ENCODE assay signal across 1 cellular context in the genomic region with DNA sequence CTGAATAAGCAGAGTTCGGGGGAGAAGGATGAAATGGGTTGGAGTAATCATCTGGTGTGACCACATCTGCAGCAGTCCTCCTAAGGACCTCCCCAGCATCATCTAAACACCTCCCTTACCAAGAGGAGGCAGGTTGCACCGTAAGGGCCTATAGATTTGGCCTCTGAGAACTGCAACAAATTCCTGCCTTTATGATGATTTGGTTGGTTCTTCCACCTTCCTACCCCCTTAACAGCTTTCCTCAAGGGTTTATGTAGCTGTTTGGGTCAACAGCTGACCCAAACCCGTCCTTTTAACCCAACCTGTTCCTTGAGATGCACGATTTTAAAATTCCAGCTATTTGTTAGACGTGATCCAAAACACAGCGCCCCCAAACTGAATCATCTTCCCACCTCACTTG.
TF ChIP-seq lines count a peak whose summit lies in the region.

No MANE protein-coding gene starts in this region.

TF ChIP-seq in IMR-90, 13 proteins besides CTCF, POLR2A, EP300 and RAD21:
- TF ChIP-seq MXI1 (IDR thresholded peaks at IDR 0.05; ENCODE audit: borderline replicate concordance, low read depth, low read length) (no peak), RFX5 (IDR thresholded peaks at IDR 0.05; ENCODE audit: low read depth, low read length) (no peak), MAZ (IDR thresholded peaks at IDR 0.05; ENCODE audit: borderline replicate concordance, low read depth, low read length) (no peak)
TF ChIP-seq in IMR-90: peak in this region for 0.
